Comparison of ENCODE assay signal across 9 cellular contexts in genomic region chr7:1461640-1462375, GRCh38. TPM values are rescaled to one million over a fixed set of nuclear protein-coding genes. Genes with fewer than 3 reads are reported as not detected.
DNase-seq lines count a peak whose midpoint lies in the region; ATAC-seq and TF ChIP-seq lines count a peak whose summit lies in the region.
"Had no signal": no experiment of that assay in that cellular context is flagged by ENCODE, and none has a peak within 500 bp of the region (broad histone marks: within the 10 kb centered on the region; RNA-seq: fewer than 3 reads in every experiment).

No MANE protein-coding gene starts in this region.

- H3K4me3 ChIP-seq in heart right ventricle (peak overlapping the region in 1 of 10 donors; percentile 59), coronary artery (peak overlapping the region; percentile 70), upper lobe of right lung (no peak overlapping the region)
- no peak overlapping the region for H3K4me3 ChIP-seq in naive thymus-derived CD4-positive, alpha-beta T cell (ENCODE audit: low read length)

- H3K27me3 ChIP-seq in heart right ventricle (no peaks in the 10 kb centered on the region), upper lobe of right lung (no peaks in the 10 kb centered on the region)
- no peaks in the 10 kb centered on the region for H3K27me3 ChIP-seq in naive thymus-derived CD4-positive, alpha-beta T cell (ENCODE audit: control insufficient read depth in 2 of 2, insufficient read depth in 2 of 2, low read length in 2 of 2)

- H3K27ac ChIP-seq in heart right ventricle (peak overlapping the region in 9 of 10 donors; percentile 61 to 91 (median 75)), coronary artery (peak overlapping the region; percentile 84 to 93), upper lobe of right lung (peak overlapping the region; percentile 83)
- H3K27ac ChIP-seq in naive thymus-derived CD4-positive, alpha-beta T cell (ENCODE audit: low read depth, low read length) = peak overlapping the region; percentile 48

- H3K4me1 Mint-ChIP-seq in naive thymus-derived CD4-positive, alpha-beta T cell = peaks cover 7 to 25% (median 18%) of the 10 kb centered on the region in 7 donors

- no peaks in the 10 kb centered on the region for H3K9me3 Mint-ChIP-seq in naive thymus-derived CD4-positive, alpha-beta T cell
- H3K9me3 Mint-ChIP-seq: activated T-cell treated with anti-CD3 and anti-CD28 coated beads, Interleukin-2, amount 50 U/mL, for 4 hours had no signal

- WGBS in heart right ventricle, 2 donors = 64 to 65% methylated on average over 19 of the region's 19 CpGs

- H3K9me3 ChIP-seq in heart right ventricle = no peaks in the 10 kb centered on the region
- H3K9me3 ChIP-seq in naive thymus-derived CD4-positive, alpha-beta T cell (ENCODE audit: control insufficient read depth in 2 of 3, low read length in 3 of 3) = no peaks in the 10 kb centered on the region
- no peaks in the 10 kb centered on the region for H3K9me3 ChIP-seq in upper lobe of right lung

- ATAC-seq in heart right ventricle = no peak
- no peak for ATAC-seq in left ventricle myocardium superior
- no peak for ATAC-seq in naive thymus-derived CD4-positive, alpha-beta T cell
- ATAC-seq in upper lobe of right lung = no peak
- ATAC-seq: activated T-cell treated with anti-CD3 and anti-CD28 coated beads, Interleukin-2, amount 50 U/mL, for 4 hours had no signal

- no peak for DNase-seq in heart right ventricle
- no peak for DNase-seq in left ventricle myocardium superior
- no peak for DNase-seq in coronary artery (ENCODE audit: low spot score)
- no peak for DNase-seq in naive thymus-derived CD4-positive, alpha-beta T cell
- DNase-seq in upper lobe of right lung = no peak
- DNase-seq in hippocampal formation (lab: John Stamatoyannopoulos, UW) = no peak
- DNase-seq in SKM-1 treated with dmso at 0.1 percent for 144 hours (lab: John Stamatoyannopoulos, UW; ENCODE audit: unreplicated experiment) = no peak
- DNase-seq in NOMO-1 treated with DMSO at 0.1 percent for 48 hours (lab: John Stamatoyannopoulos, UW; ENCODE audit: unreplicated experiment) = no peak
- DNase-seq: activated T-cell treated with anti-CD3 and anti-CD28 coated beads, Interleukin-2, amount 50 U/mL, for 4 hours had no signal

- intact Hi-C loops in heart right ventricle (cut with DNase I) = no loop called here
- intact Hi-C loops in left ventricle myocardium superior (cut with micrococcal nuclease) = no loop called here
- intact Hi-C loops in naive thymus-derived CD4-positive, alpha-beta T cell (cut with micrococcal nuclease) = no loop called here
- intact Hi-C loops in upper lobe of right lung (cut with DNase I) = no loop called here

- POLR2A ChIA-PET in naive thymus-derived CD4-positive, alpha-beta T cell (lab: Charles Lee) = no interaction called here

- TF ChIP-seq CTCF in heart right ventricle (IDR thresholded peaks at IDR 0.05) (no peak), coronary artery (IDR thresholded peaks at IDR 0.05) (no peak), upper lobe of right lung (IDR thresholded peaks at IDR 0.05) (no peak)

- CTCF ChIA-PET in naive thymus-derived CD4-positive, alpha-beta T cell (lab: Charles Lee) = interaction anchor here (0.7 kb wide), 1 partner anchor 770 kb away, joined by 3 read pairs; no protein-coding TSS in a partner anchor

- H3K27me3 Mint-ChIP-seq in naive thymus-derived CD4-positive, alpha-beta T cell = peaks cover 0 to 5% (median 0%) of the 10 kb centered on the region in 5 donors

- H3K36me3 Mint-ChIP-seq in naive thymus-derived CD4-positive, alpha-beta T cell = no peaks in the 10 kb centered on the region

- H3K27ac Mint-ChIP-seq in naive thymus-derived CD4-positive, alpha-beta T cell = peak overlapping the region; percentile 14 to 92 (median 53)

- H3K4me3 Mint-ChIP-seq in naive thymus-derived CD4-positive, alpha-beta T cell = peak overlapping the region in 3 of 10 donors; percentile 15 to 73 (median 58)
- H3K4me3 Mint-ChIP-seq: activated T-cell treated with anti-CD3 and anti-CD28 coated beads, Interleukin-2, amount 50 U/mL, for 4 hours had no signal

- H3K36me3 ChIP-seq in heart right ventricle = no peaks in the 10 kb centered on the region
- H3K36me3 ChIP-seq in naive thymus-derived CD4-positive, alpha-beta T cell (ENCODE audit: control insufficient read depth in 2 of 3, insufficient read depth in 3 of 3, low read length in 3 of 3) = no peaks in the 10 kb centered on the region
- no peaks in the 10 kb centered on the region for H3K36me3 ChIP-seq in upper lobe of right lung

- peaks cover 33 to 66% (median 59%) of the 10 kb centered on the region in 9 donors for H3K4me1 ChIP-seq in heart right ventricle
- peaks cover 8 to 14% of the 10 kb centered on the region in 2 donors for H3K4me1 ChIP-seq in naive thymus-derived CD4-positive, alpha-beta T cell (ENCODE audit: control insufficient read depth in 2 of 2, insufficient read depth in 2 of 2, low read length in 2 of 2)
- peaks cover 41% of the 10 kb centered on the region for H3K4me1 ChIP-seq in upper lobe of right lung

RNA-seq across cellular contexts. Expression of gene MICALL2, which starts 2.5 kb away (rescaled TPM):
- total RNA-seq in heart right ventricle (10 to 100 TPM in 2 of 10 donors, 1 to 10 TPM in 8; 4.6 to 14.9 (median 7.5) TPM), left ventricle myocardium superior (9.4 TPM), upper lobe of right lung (37.6 TPM)
- polyA plus RNA-seq in heart right ventricle = 10 to 100 TPM; 18.9 to 38.3 TPM
- 1 to 10 TPM in 4 of 5 experiments, under 1 TPM in 1; 0.89 to 5.0 (median 3.3) TPM for total RNA-seq in naive thymus-derived CD4-positive, alpha-beta T cell
- under 1 TPM; 0.37 to 0.55 TPM for polyA plus RNA-seq in naive thymus-derived CD4-positive, alpha-beta T cell

RNA-seq across cellular contexts. Expression of gene INTS1, which starts 42.4 kb away (rescaled TPM):
- total RNA-seq in heart right ventricle (10 to 100 TPM; 41.5 to 59.4 (median 45.4) TPM), left ventricle myocardium superior (32.0 TPM), upper lobe of right lung (49.2 TPM)
- polyA plus RNA-seq in heart right ventricle = 10 to 100 TPM; 42.4 to 58.0 TPM
- total RNA-seq in naive thymus-derived CD4-positive, alpha-beta T cell = 100 to 1,000 TPM in 4 of 5 experiments, 10 to 100 TPM in 1; 82.0 to 157 (median 111) TPM
- polyA plus RNA-seq in naive thymus-derived CD4-positive, alpha-beta T cell = 10 to 100 TPM; 15.1 to 41.6 TPM
